Comparison of ENCODE assay signal across 12 cellular contexts in the genomic region with DNA sequence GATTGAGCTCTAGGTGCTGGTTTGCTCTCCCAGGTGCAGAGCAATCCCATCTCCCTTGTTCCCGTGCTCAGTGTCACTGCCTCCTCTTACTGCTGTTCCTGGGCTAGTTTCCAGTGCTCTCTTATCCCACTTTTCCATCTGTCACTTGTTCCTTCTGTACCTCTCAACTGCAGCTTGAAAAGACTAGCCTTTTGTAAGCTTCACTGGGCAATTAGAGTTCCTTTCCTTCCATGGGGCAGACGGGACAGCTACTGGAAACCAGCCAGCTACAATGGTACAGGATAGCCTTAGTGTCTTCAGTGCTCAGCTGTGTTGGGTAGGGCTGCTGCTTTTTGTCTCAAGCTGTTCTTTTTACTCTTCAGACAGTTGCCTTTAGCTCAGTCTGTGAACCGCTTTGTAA. TPM values are rescaled to one million over a fixed set of nuclear protein-coding genes. Genes with fewer than 3 reads are reported as not detected.
DNase-seq lines count a peak whose midpoint lies in the region; ATAC-seq, FAIRE-seq and TF ChIP-seq lines count a peak whose summit lies in the region.
"Had no signal": no experiment of that assay in that cellular context is flagged by ENCODE, and none has a peak within 500 bp of the region (broad histone marks: within the 10 kb centered on the region; RNA-seq: fewer than 3 reads in every experiment).

No MANE protein-coding gene starts in this region.

- peaks cover 23% of the 10 kb centered on the region for H3K36me3 ChIP-seq in IMR-90 (ENCODE audit: control insufficient read depth, insufficient read depth, low read length)
- peaks cover 0 to 5% of the 10 kb centered on the region in 2 donors for H3K36me3 ChIP-seq in prostate gland

- H4K5ac ChIP-seq in IMR-90 (ENCODE audit: low read depth, low read length): no peak overlapping the region

- 0 out of 4 replicates have a peak overlapping the region, but pooled peaks of 1 of the 2 experiments have one; percentile 27 for H4K8ac ChIP-seq in IMR-90 (ENCODE audit: low read depth in 2 of 2, low read length in 2 of 2)

- no peak for TF ChIP-seq POLR2A in IMR-90 (IDR thresholded peaks at IDR 0.05; ENCODE audit: low read depth, low read length)
- TF ChIP-seq POLR2A in prostate gland (IDR thresholded peaks at IDR 0.05): no peak

- no peaks in the 10 kb centered on the region for H3K9me3 Mint-ChIP-seq in glutamatergic neuron (ENCODE audit: unreplicated experiment)
- H3K9me3 Mint-ChIP-seq: activated naive CD8-positive, alpha-beta T cell treated with anti-CD3 and anti-CD28 coated beads, Interleukin-2, amount 10 ng/mL, durations not matched to agents 7 days and 5 days; stimulated activated naive B cell treated with anti-CD40 and anti-IgM and Interleukin-4, amounts not matched to agents 10 μg/mL and 1 μg/mL and 100 μg/mL, for 72 hours had no signal

- dilution Hi-C loops in IMR-90 (cut with HindIII; ENCODE audit: low sequenced_read_pairs, unreplicated experiment): no loop called here

- no peak overlapping the region for H2AK9ac ChIP-seq in IMR-90 (replicated peaks; ENCODE audit: low read depth, low read length, poor library complexity)

- POLR2A ChIA-PET in IMR-90 (lab: Charles Lee; ENCODE audit: unreplicated experiment): no interaction called here

- H3K4me2 ChIP-seq in IMR-90 (ENCODE audit: low read depth, low read length): no peak overlapping the region

- TF ChIP-seq CTCF in IMR-90 (conservative IDR thresholded peaks at IDR 0.05; ENCODE audit: low read depth, low read length): no peak
- no peak for TF ChIP-seq CTCF in glutamatergic neuron (IDR thresholded peaks at IDR 0.05; ENCODE audit: partially characterized antibody, unreplicated experiment)
- no peak for TF ChIP-seq CTCF in prostate gland (IDR thresholded peaks at IDR 0.05)

- no peak overlapping the region for H3K14ac ChIP-seq in IMR-90 (replicated peaks; ENCODE audit: low read depth, low read length)

- H4K20me1 ChIP-seq in IMR-90 (ENCODE audit: insufficient read depth, low read length): 0 out of 2 replicates have a peak, but pooled peaks cover 3% of the 10 kb centered on the region

- peak overlapping the region; percentile 4; the same call in 1 of the 2 replicates for H2AK5ac ChIP-seq in IMR-90 (ENCODE audit: low read depth, low read length)

- no peak for TF ChIP-seq RAD21 in IMR-90 (IDR thresholded peaks at IDR 0.05; ENCODE audit: low read length)

- H2BK15ac ChIP-seq in IMR-90 (ENCODE audit: low read depth, low read length): no peak overlapping the region

- no peaks in the 10 kb centered on the region for H3K27me3 ChIP-seq in IMR-90 (ENCODE audit: control insufficient read depth, insufficient read depth, low read length)
- H3K27me3 ChIP-seq in prostate gland (replicated peaks; ENCODE audit: insufficient read depth): no peaks in the 10 kb centered on the region

- ATAC-seq in IMR-90 (ENCODE audit: low read depth): no peak
- ATAC-seq in HG02623 (IDR thresholded peaks at IDR 0.05; ENCODE audit: unreplicated experiment): no peak
- ATAC-seq: Panc1; stimulated activated naive B cell treated with anti-CD40 and anti-IgM and Interleukin-4, amounts not matched to agents 10 μg/mL and 1 μg/mL and 100 μg/mL, for 72 hours had no signal

- H3K56ac ChIP-seq in IMR-90 (ENCODE audit: extremely low read depth, insufficient read depth, low read length): no peak overlapping the region

- no peak overlapping the region for H2BK5ac ChIP-seq in IMR-90 (ENCODE audit: low read depth, low read length, poor library complexity, severe bottlenecking)

- in situ Hi-C loops in IMR-90 (cut with MboI; ENCODE audit: low sequenced_read_pairs): no loop called here

- H3K9me3 ChIP-seq in IMR-90 (ENCODE audit: control insufficient read depth, insufficient read depth, low read length) (no peaks in the 10 kb centered on the region), prostate gland (no peaks in the 10 kb centered on the region)

- no peak overlapping the region for H2AFZ ChIP-seq in IMR-90 (replicated peaks; ENCODE audit: low read length, poor library complexity)

- H3K4ac ChIP-seq in IMR-90 (ENCODE audit: low read depth, low read length): no peak overlapping the region

- H3K4me3 ChIP-seq in IMR-90 (ENCODE audit: insufficient read depth, low read depth, low read length) (no peak overlapping the region), prostate gland (no peak overlapping the region)

- peaks cover 13% of the 10 kb centered on the region for H3K4me1 Mint-ChIP-seq in glutamatergic neuron (ENCODE audit: low read depth, unreplicated experiment)
- H3K4me1 Mint-ChIP-seq: activated CD4-positive, alpha-beta T cell treated with anti-CD3 and anti-CD28 coated beads for 36 hours; stimulated activated naive B cell treated with anti-CD40 and anti-IgM and Interleukin-4, amounts not matched to agents 10 μg/mL and 1 μg/mL and 100 μg/mL, for 72 hours had no signal

- H3K27me3 Mint-ChIP-seq in glutamatergic neuron (ENCODE audit: unreplicated experiment): peaks cover 4% of the 10 kb centered on the region
- H3K27me3 Mint-ChIP-seq: activated CD4-positive, alpha-beta T cell treated with anti-CD3 and anti-CD28 coated beads for 36 hours; activated naive CD8-positive, alpha-beta T cell treated with anti-CD3 and anti-CD28 coated beads, Interleukin-2, amount 10 ng/mL, durations not matched to agents 7 days and 5 days; stimulated activated naive B cell treated with anti-CD40 and anti-IgM and Interleukin-4, amounts not matched to agents 10 μg/mL and 1 μg/mL and 100 μg/mL, for 72 hours had no signal

- H3K4me1 ChIP-seq in IMR-90 (ENCODE audit: control insufficient read depth, insufficient read depth, low read length): peaks cover 10% of the 10 kb centered on the region
- H3K4me1 ChIP-seq in prostate gland (replicated peaks): no peaks in the 10 kb centered on the region

- H2BK120ac ChIP-seq in IMR-90 (ENCODE audit: low read depth, low read length): no peak overlapping the region

- H3K27ac ChIP-seq in IMR-90 (ENCODE audit: insufficient read depth, low read length) (no peak overlapping the region), prostate gland (peak overlapping the region; percentile 15 to 56)

- CTCF ChIA-PET in IMR-90 (lab: Yijun Ruan, JAX): no interaction called here

- intact Hi-C loops in IMR-90 (cut with micrococcal nuclease) (loop anchor here (2.0 kb wide), 1 partner anchor 91 kb away; no protein-coding TSS in a partner anchor), prostate gland (cut with DNase I) (no loop called here)

- no peak overlapping the region for H3K18ac ChIP-seq in IMR-90 (ENCODE audit: low read depth, low read length)

- H3K36me3 Mint-ChIP-seq in glutamatergic neuron (ENCODE audit: unreplicated experiment): no peaks in the 10 kb centered on the region

- peak overlapping the region; percentile 80 for H3K27ac Mint-ChIP-seq in glutamatergic neuron (ENCODE audit: unreplicated experiment)
- H3K27ac Mint-ChIP-seq: activated CD4-positive, alpha-beta T cell treated with anti-CD3 and anti-CD28 coated beads for 36 hours; stimulated activated naive B cell treated with anti-CD40 and anti-IgM and Interleukin-4, amounts not matched to agents 10 μg/mL and 1 μg/mL and 100 μg/mL, for 72 hours had no signal

- H3K4me3 Mint-ChIP-seq in glutamatergic neuron (ENCODE audit: unreplicated experiment): peak overlapping the region; percentile 43
- H3K4me3 Mint-ChIP-seq: activated CD4-positive, alpha-beta T cell treated with anti-CD3 and anti-CD28 coated beads for 36 hours; stimulated activated naive B cell treated with anti-CD40 and anti-IgM and Interleukin-4, amounts not matched to agents 10 μg/mL and 1 μg/mL and 100 μg/mL, for 72 hours had no signal

- no peak for DNase-seq in IMR-90
- DNase-seq in NCI-H524 treated with DMSO at 0.1 percent for 48 hours (lab: John Stamatoyannopoulos, UW): peak; percentile 93
- no peak for DNase-seq in glutamatergic neuron
- peak; percentile 40 for DNase-seq in prostate gland (ENCODE audit: low spot score)
- no peak for DNase-seq in stimulated activated naive CD4-positive, alpha-beta T cell (lab: John Stamatoyannopoulos, UW)
- DNase-seq in frontal cortex (ENCODE audit: low spot score in 2 of 2): no peak
- DNase-seq: activated naive CD8-positive, alpha-beta T cell treated with anti-CD3 and anti-CD28 coated beads, Interleukin-2, amount 10 ng/mL, durations not matched to agents 7 days and 5 days; DND-41; stimulated activated naive B cell treated with anti-CD40 and anti-IgM and Interleukin-4, amounts not matched to agents 10 μg/mL and 1 μg/mL and 100 μg/mL, for 72 hours had no signal

- peaks cover 8% of the 10 kb centered on the region; the same call in 1 of the 2 replicates for H3K9me1 ChIP-seq in IMR-90 (ENCODE audit: insufficient read depth, low read length)

- no TSS peak for BruUV-seq in IMR-90 (replicated peaks; lab: Mats Ljungman, UMichigan)

- 60% methylated on average over 1 of the region's 3 CpGs; no CpG with 5 or more reads in 1 of the 2 experiments for WGBS in IMR-90 (ENCODE audit: extremely low coverage in 2 of 2, insufficient read length in 1 of 2), 2 experiments
- 19% methylated on average over 3 of the region's 3 CpGs for WGBS in prostate gland

- H3K79me1 ChIP-seq in IMR-90 (ENCODE audit: low read depth in 1 of 2, low read length in 2 of 2): peaks cover 4% of the 10 kb centered on the region in 2 experiments; a peak in 1 of 4 replicates

- H3K23ac ChIP-seq in IMR-90 (ENCODE audit: low read depth, low read length): no peak overlapping the region

- no peak overlapping the region for H3K9ac ChIP-seq in IMR-90 (ENCODE audit: low read depth, low read length)

- H4K91ac ChIP-seq in IMR-90 (ENCODE audit: insufficient read depth, low read depth, low read length): no peak overlapping the region

- H2BK20ac ChIP-seq in IMR-90 (ENCODE audit: low read depth, low read length): 0 out of 2 replicates have a peak overlapping the region, but pooled peaks have one; percentile 26

- no peak for FAIRE-seq in frontal cortex (lab: Jason Lieb, UNC)

TF ChIP-seq in IMR-90, 13 proteins besides CTCF, POLR2A, EP300 and RAD21 (continues in another document):
- TF ChIP-seq MXI1 (IDR thresholded peaks at IDR 0.05; ENCODE audit: borderline replicate concordance, low read depth, low read length) (no peak), CHD1 (IDR thresholded peaks at IDR 0.05; ENCODE audit: low read depth, low read length) (no peak), CEBPB (IDR thresholded peaks at IDR 0.05; ENCODE audit: low read depth, low read length) (no peak), MAZ (IDR thresholded peaks at IDR 0.05; ENCODE audit: borderline replicate concordance, low read depth, low read length) (no peak)

RNA-seq across cellular contexts. Expression of gene AGT, which starts 31.6 kb away (rescaled TPM):
- under 0.01 and 0.18 TPM in 2 replicates for total RNA-seq in IMR-90 (2012; rRNA removed)
- 0.34 and 0.39 TPM in 2 replicates for polyA plus RNA-seq in IMR-90 (2012; rRNA removed)
- 0.59 and 0.64 TPM in 2 replicates for polyA plus RNA-seq in IMR-90 (2012; cell fraction: cytosol; rRNA removed)
- polyA plus RNA-seq in IMR-90 (2012; cell fraction: nucleus; rRNA removed; ENCODE audit: low replicate concordance): 0.41 and 0.46 TPM in 2 replicates
- total RNA-seq in glutamatergic neuron (ENCODE audit: unreplicated experiment): 6.3 TPM
- total RNA-seq in prostate gland: 10 to 100 TPM in 1 of 2 donors, 1 to 10 TPM in 1; 4.7 to 12.0 TPM
- 4.1 TPM for total RNA-seq in frontal cortex
- total RNA-seq: activated CD4-positive, alpha-beta T cell treated with anti-CD3 and anti-CD28 coated beads for 36 hours; activated naive CD8-positive, alpha-beta T cell treated with anti-CD3 and anti-CD28 coated beads, Interleukin-2, amount 10 ng/mL, durations not matched to agents 7 days and 5 days had no signal

RNA-seq across cellular contexts. Expression of gene COG2, which starts 40.0 kb away (rescaled TPM):
- total RNA-seq in IMR-90 (2012; rRNA removed): 16.7 and 17.8 TPM in 2 replicates
- 9.0 and 9.1 TPM in 2 replicates for polyA plus RNA-seq in IMR-90 (2012; rRNA removed)
- 2.3 and 3.3 TPM in 2 replicates for polyA plus RNA-seq in IMR-90 (2012; cell fraction: cytosol; rRNA removed)
- 5.1 and 21.7 TPM in 2 replicates for polyA plus RNA-seq in IMR-90 (2012; cell fraction: nucleus; rRNA removed; ENCODE audit: low replicate concordance)
- total RNA-seq in glutamatergic neuron (ENCODE audit: unreplicated experiment): 29.0 TPM
- 10 to 100 TPM; 26.1 to 32.8 TPM for total RNA-seq in prostate gland
- total RNA-seq in frontal cortex: 34.6 TPM

Comparison
In these comparisons a context has a peak if more than half of its experiments do, and no peak if none do; other contexts are left out.
1. DNase-seq: peak in NCI-H524 treated with DMSO at 0.1 percent for 48 hours (single experiment) and prostate gland (single experiment); none in IMR-90 (single experiment), glutamatergic neuron (single experiment), stimulated activated naive CD4-positive, alpha-beta T cell (0 of 6) and frontal cortex (0 of 2).